In genomic region chr20:63071541-63072181, GRCh38 we compare ENCODE assay signal across 1 cellular context.
TF ChIP-seq lines count a peak whose summit lies in the region.

No MANE protein-coding gene starts in this region.

TF ChIP-seq in K562, 482 proteins besides CTCF, POLR2A, EP300 and RAD21 (continued from another document):
- peak in 1 of 2 experiments; percentile 77 for TF ChIP-seq E2F6 (IDR thresholded peaks at IDR 0.05; ENCODE audit: borderline replicate concordance in 1 of 2, extremely low read depth in 1 of 2, insufficient read depth in 1 of 2, insufficient read length in 1 of 2, low read depth in 1 of 2, low read length in 1 of 2, poor library complexity in 1 of 2, severe bottlenecking in 1 of 2)
- TF ChIP-seq TFAP4 (CRISPR knock-in tag; IDR thresholded peaks at IDR 0.05; ENCODE audit: borderline replicate concordance) = no peak
- TF ChIP-seq L3MBTL2 (IDR thresholded peaks at IDR 0.05) = peak; percentile 61; the same call in 1 of the 2 replicates
- no peak for TF ChIP-seq ZNF79 (CRISPR knock-in tag; IDR thresholded peaks at IDR 0.05; ENCODE audit: low read depth)
- TF ChIP-seq MNT (conservative IDR thresholded peaks at IDR 0.05) = peak in 1 of 2 experiments; percentile 35; a peak in 1 of 4 replicates
